ENCODE assay signal across 1 cellular context in the genomic region with DNA sequence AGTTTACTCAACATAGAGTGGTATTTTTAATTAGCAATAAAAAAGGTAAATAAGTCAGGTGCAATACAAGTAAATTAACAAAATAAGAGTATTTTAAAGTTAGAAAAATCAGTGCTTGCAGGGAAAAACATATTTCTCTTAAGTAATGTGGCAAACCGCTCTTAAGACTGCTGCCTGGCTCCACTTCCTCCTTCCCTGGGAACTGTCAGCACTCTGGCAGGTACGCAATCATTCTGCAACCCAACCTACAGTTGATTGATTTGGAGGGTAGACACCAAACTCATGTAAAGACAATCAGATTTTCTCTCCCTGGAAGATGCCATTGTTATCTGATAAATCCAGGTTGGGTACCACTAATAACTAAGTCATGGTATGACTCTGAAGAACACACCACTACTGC.
TF ChIP-seq lines count a peak whose summit lies in the region.

No MANE protein-coding gene starts in this region.

TF ChIP-seq in H1, 55 proteins besides CTCF, POLR2A, EP300 and RAD21:
- TF ChIP-seq CBX8 (IDR thresholded peaks at IDR 0.05; ENCODE audit: borderline replicate concordance, low read depth, low read length): no peak
- TF ChIP-seq CREB1 (IDR thresholded peaks at IDR 0.05): no peak
- TF ChIP-seq SP1 (IDR thresholded peaks at IDR 0.05; ENCODE audit: low read depth, low read length): no peak
- TF ChIP-seq HDAC6 (IDR thresholded peaks at IDR 0.05; ENCODE audit: low read depth, low read length): no peak
- TF ChIP-seq YY1 (IDR thresholded peaks at IDR 0.05; ENCODE audit: low read depth, low read length): no peak
- TF ChIP-seq, protein P1, sequence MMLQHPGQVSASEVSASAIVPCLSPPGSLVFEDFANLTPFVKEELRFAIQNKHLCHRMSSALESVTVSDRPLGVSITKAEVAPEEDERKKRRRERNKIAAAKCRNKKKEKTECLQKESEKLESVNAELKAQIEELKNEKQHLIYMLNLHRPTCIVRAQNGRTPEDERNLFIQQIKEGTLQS (IDR thresholded peaks at IDR 0.05; ENCODE audit: insufficient read depth, low read depth, low read length): no peak
- TF ChIP-seq BCL11A (IDR thresholded peaks at IDR 0.05; ENCODE audit: low read depth in 2 of 2, low read length in 2 of 2): no peak
TF ChIP-seq in H1: peak in this region for 0.
